In the genomic region with DNA sequence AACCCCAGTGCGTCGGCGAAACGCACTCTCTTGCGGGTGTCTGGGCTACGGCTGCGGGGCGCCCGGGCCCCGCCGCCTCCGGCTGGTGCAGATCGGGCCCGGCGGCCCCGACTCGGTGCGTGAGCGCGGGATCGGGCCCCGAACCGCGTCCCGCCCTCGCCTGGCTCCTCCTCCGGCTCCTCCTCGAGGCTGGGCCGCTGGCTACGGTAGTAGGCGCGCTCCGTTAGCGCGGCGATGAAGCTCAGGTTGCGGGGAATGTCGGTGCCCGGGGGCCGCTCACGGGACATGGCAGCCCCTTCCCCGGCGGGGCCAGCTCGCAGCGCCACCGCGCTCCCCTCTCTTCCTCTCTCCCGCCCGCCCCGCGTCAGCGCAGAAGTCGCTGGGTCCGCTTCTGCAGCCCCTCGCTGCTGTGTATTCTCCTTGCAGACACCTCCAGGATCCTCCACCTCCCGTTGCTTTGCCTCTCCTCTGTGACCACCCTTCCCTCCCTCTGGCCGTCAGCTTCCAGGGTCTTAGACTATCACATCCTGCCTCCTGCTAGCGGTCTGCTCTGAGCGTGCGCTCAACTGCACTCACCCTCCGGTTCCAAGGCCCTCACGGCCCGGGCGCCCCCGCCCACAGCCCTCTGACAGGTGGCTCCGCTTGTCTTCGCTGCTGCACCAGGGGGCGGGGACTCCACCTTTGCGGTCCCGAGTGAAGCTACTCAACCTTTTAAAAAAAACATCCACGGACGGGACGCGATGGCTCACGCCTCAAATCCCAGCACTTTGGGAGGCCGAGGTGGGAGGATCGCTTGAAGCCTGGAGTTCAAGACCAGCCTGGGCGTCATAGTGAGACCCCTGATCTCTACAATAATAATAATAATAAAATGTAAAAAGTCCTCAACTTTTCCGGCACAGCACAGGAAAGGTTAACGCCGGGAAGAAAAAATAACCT, we compare ENCODE assay signal across 1 cellular context.
TF ChIP-seq lines count a peak whose summit lies in the region.

A gene with protein sequence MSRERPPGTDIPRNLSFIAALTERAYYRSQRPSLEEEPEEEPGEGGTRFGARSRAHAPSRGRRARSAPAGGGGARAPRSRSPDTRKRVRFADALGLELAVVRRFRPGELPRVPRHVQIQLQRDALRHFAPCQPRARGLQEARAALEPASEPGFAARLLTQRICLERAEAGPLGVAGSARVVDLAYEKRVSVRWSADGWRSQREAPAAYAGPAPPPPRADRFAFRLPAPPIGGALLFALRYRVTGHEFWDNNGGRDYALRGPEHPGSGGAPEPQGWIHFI (minus strand): TSS at position 570 of the 936 bp plus-strand sequence. CDS start 283 bp downstream, at position 287.

TF ChIP-seq in HepG2, 621 proteins besides CTCF, POLR2A, EP300 and RAD21 (continued from another document and continues in another):
- TF ChIP-seq, protein P1, sequence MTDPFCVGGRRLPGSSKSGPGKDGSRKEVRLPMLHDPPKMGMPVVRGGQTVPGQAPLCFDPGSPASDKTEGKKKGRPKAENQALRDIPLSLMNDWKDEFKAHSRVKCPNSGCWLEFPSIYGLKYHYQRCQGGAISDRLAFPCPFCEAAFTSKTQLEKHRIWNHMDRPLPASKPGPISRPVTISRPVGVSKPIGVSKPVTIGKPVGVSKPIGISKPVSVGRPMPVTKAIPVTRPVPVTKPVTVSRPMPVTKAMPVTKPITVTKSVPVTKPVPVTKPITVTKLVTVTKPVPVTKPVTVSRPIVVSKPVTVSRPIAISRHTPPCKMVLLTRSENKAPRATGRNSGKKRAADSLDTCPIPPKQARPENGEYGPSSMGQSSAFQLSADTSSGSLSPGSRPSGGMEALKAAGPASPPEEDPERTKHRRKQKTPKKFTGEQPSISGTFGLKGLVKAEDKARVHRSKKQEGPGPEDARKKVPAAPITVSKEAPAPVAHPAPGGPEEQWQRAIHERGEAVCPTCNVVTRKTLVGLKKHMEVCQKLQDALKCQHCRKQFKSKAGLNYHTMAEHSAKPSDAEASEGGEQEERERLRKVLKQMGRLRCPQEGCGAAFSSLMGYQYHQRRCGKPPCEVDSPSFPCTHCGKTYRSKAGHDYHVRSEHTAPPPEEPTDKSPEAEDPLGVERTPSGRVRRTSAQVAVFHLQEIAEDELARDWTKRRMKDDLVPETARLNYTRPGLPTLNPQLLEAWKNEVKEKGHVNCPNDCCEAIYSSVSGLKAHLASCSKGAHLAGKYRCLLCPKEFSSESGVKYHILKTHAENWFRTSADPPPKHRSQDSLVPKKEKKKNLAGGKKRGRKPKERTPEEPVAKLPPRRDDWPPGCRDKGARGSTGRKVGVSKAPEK (CRISPR knock-in tag; IDR thresholded peaks at IDR 0.05; ENCODE audit: borderline replicate concordance): peak; percentile 95; the same call in 1 of the 2 replicates
- TF ChIP-seq, protein P2, sequence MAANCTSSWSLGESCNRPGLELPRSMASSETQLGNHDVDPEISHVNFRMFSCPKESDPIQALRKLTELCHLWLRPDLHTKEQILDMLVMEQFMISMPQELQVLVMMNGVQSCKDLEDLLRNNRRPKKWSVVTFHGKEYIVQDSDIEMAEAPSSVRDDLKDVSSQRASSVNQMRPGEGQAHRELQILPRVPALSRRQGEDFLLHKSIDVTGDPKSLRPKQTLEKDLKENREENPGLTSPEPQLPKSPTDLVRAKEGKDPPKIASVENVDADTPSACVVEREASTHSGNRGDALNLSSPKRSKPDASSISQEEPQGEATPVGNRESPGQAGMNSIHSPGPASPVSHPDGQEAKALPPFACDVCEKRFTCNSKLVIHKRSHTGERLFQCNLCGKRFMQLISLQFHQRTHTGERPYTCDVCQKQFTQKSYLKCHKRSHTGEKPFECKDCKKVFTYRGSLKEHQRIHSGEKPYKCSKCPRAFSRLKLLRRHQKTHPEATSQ (CRISPR knock-in tag; IDR thresholded peaks at IDR 0.05; ENCODE audit: borderline replicate concordance): 0 out of 2 replicates have a peak, but pooled peaks have one; percentile 24
- TF ChIP-seq NR2C2 (CRISPR knock-in tag; IDR thresholded peaks at IDR 0.05; ENCODE audit: borderline replicate concordance): 0 out of 2 replicates have a peak, but pooled peaks have one; percentile 27
- peak; percentile 67 for TF ChIP-seq ZNF550 (CRISPR knock-in tag; IDR thresholded peaks at IDR 0.05; ENCODE audit: borderline replicate concordance)
- TF ChIP-seq ZNF558 (CRISPR knock-in tag; IDR thresholded peaks at IDR 0.05; ENCODE audit: borderline replicate concordance): no peak
- TF ChIP-seq ZNF841 (CRISPR knock-in tag; IDR thresholded peaks at IDR 0.05; ENCODE audit: borderline replicate concordance): no peak
- no peak for TF ChIP-seq ZNF562 (CRISPR knock-in tag; IDR thresholded peaks at IDR 0.05; ENCODE audit: borderline replicate concordance)
- TF ChIP-seq, protein P3, sequence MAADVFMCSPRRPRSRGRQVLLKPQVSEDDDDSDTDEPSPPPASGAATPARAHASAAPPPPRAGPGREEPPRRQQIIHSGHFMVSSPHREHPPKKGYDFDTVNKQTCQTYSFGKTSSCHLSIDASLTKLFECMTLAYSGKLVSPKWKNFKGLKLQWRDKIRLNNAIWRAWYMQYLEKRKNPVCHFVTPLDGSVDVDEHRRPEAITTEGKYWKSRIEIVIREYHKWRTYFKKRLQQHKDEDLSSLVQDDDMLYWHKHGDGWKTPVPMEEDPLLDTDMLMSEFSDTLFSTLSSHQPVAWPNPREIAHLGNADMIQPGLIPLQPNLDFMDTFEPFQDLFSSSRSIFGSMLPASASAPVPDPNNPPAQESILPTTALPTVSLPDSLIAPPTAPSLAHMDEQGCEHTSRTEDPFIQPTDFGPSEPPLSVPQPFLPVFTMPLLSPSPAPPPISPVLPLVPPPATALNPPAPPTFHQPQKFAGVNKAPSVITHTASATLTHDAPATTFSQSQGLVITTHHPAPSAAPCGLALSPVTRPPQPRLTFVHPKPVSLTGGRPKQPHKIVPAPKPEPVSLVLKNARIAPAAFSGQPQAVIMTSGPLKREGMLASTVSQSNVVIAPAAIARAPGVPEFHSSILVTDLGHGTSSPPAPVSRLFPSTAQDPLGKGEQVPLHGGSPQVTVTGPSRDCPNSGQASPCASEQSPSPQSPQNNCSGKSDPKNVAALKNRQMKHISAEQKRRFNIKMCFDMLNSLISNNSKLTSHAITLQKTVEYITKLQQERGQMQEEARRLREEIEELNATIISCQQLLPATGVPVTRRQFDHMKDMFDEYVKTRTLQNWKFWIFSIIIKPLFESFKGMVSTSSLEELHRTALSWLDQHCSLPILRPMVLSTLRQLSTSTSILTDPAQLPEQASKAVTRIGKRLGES (CRISPR knock-in tag; IDR thresholded peaks at IDR 0.05; ENCODE audit: borderline replicate concordance): no peak
- no peak for TF ChIP-seq NFKBIZ (CRISPR knock-in tag; IDR thresholded peaks at IDR 0.05)
- TF ChIP-seq ATF1 (CRISPR knock-in tag; IDR thresholded peaks at IDR 0.05): no peak
- TF ChIP-seq ZNF644 (CRISPR knock-in tag; IDR thresholded peaks at IDR 0.05; ENCODE audit: low read depth): no peak
- no peak for TF ChIP-seq SRSF4 (IDR thresholded peaks at IDR 0.05; ENCODE audit: low read depth, low read length, poor library complexity, severe bottlenecking)
- TF ChIP-seq, protein P4, sequence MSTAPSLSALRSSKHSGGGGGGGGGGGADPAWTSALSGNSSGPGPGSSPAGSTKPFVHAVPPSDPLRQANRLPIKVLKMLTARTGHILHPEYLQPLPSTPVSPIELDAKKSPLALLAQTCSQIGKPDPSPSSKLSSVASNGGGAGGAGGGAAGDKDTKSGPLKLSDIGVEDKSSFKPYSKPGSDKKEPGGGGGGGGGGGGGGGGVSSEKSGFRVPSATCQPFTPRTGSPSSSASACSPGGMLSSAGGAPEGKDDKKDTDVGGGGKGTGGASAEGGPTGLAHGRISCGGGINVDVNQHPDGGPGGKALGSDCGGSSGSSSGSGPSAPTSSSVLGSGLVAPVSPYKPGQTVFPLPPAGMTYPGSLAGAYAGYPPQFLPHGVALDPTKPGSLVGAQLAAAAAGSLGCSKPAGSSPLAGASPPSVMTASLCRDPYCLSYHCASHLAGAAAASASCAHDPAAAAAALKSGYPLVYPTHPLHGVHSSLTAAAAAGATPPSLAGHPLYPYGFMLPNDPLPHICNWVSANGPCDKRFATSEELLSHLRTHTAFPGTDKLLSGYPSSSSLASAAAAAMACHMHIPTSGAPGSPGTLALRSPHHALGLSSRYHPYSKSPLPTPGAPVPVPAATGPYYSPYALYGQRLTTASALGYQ (CRISPR knock-in tag; IDR thresholded peaks at IDR 0.05): no peak
- no peak for TF ChIP-seq AGO1 (IDR thresholded peaks at IDR 0.05; ENCODE audit: low read depth, low read length, poor library complexity, severe bottlenecking)
- TF ChIP-seq POLR2AphosphoS5 (IDR thresholded peaks at IDR 0.05; ENCODE audit: low read depth, low read length): peak; percentile 97
- TF ChIP-seq ZNF136 (CRISPR knock-in tag; IDR thresholded peaks at IDR 0.05; ENCODE audit: low read depth): peak; percentile 28; the same call in 1 of the 2 replicates
- no peak for TF ChIP-seq HDAC1 (CRISPR knock-in tag; IDR thresholded peaks at IDR 0.05)
- TF ChIP-seq ZBTB20 (CRISPR knock-in tag; IDR thresholded peaks at IDR 0.05; ENCODE audit: borderline replicate concordance, low read depth): peak; percentile 86
- peak; percentile 83; the same call in 1 of the 2 replicates for TF ChIP-seq ZNF317 (CRISPR knock-in tag; IDR thresholded peaks at IDR 0.05)
- no peak for TF ChIP-seq ZNF460 (CRISPR knock-in tag; IDR thresholded peaks at IDR 0.05; ENCODE audit: borderline replicate concordance)
- TF ChIP-seq NFYC (CRISPR knock-in tag; IDR thresholded peaks at IDR 0.05): peak; percentile 40; the same call in 1 of the 2 replicates
- TF ChIP-seq ZSCAN12 (CRISPR knock-in tag; IDR thresholded peaks at IDR 0.05): peak; percentile 84; the same call in 1 of the 2 replicates
- peak; percentile 44 for TF ChIP-seq ZNF629 (CRISPR knock-in tag; conservative IDR thresholded peaks at IDR 0.05)
- TF ChIP-seq RNF2 (conservative IDR thresholded peaks at IDR 0.05; ENCODE audit: low read depth): peak; percentile 10; the same call in 1 of the 2 replicates
- peak; percentile 8; the same call in 1 of the 2 replicates for TF ChIP-seq TOE1 (CRISPR knock-in tag; IDR thresholded peaks at IDR 0.05)
- TF ChIP-seq ZNF383 (CRISPR knock-in tag; IDR thresholded peaks at IDR 0.05; ENCODE audit: borderline replicate concordance): 0 out of 2 replicates have a peak, but pooled peaks have one; percentile 71
- TF ChIP-seq CCAR2 (optimal IDR thresholded peaks at IDR 0.05; ENCODE audit: low read depth, low read length): no peak
- TF ChIP-seq ZNF33B (CRISPR knock-in tag; IDR thresholded peaks at IDR 0.05): peak; percentile 80; the same call in 1 of the 2 replicates
- TF ChIP-seq FOSL2 (CRISPR knock-in tag; IDR thresholded peaks at IDR 0.05): peak; percentile 52; the same call in 1 of the 2 replicates
- TF ChIP-seq, protein P5, sequence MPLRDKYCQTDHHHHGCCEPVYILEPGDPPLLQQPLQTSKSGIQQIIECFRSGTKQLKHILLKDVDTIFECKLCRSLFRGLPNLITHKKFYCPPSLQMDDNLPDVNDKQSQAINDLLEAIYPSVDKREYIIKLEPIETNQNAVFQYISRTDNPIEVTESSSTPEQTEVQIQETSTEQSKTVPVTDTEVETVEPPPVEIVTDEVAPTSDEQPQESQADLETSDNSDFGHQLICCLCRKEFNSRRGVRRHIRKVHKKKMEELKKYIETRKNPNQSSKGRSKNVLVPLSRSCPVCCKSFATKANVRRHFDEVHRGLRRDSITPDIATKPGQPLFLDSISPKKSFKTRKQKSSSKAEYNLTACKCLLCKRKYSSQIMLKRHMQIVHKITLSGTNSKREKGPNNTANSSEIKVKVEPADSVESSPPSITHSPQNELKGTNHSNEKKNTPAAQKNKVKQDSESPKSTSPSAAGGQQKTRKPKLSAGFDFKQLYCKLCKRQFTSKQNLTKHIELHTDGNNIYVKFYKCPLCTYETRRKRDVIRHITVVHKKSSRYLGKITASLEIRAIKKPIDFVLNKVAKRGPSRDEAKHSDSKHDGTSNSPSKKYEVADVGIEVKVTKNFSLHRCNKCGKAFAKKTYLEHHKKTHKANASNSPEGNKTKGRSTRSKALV (CRISPR knock-in tag; IDR thresholded peaks at IDR 0.05): peak; percentile 45
- TF ChIP-seq RELA (CRISPR knock-in tag; IDR thresholded peaks at IDR 0.05): 0 out of 2 replicates have a peak, but pooled peaks have one; percentile 79
- peak; percentile 74; the same call in 1 of the 2 replicates for TF ChIP-seq ZNF792 (CRISPR knock-in tag; IDR thresholded peaks at IDR 0.05)
- TF ChIP-seq, protein P6, sequence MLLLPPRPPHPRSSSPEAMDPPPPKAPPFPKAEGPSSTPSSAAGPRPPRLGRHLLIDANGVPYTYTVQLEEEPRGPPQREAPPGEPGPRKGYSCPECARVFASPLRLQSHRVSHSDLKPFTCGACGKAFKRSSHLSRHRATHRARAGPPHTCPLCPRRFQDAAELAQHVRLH (CRISPR knock-in tag; IDR thresholded peaks at IDR 0.05; ENCODE audit: borderline replicate concordance, low read depth): peak; percentile 95
- peak; percentile 86 for TF ChIP-seq TSC22D2 (CRISPR knock-in tag; IDR thresholded peaks at IDR 0.05; ENCODE audit: borderline replicate concordance)
- TF ChIP-seq, protein P7, sequence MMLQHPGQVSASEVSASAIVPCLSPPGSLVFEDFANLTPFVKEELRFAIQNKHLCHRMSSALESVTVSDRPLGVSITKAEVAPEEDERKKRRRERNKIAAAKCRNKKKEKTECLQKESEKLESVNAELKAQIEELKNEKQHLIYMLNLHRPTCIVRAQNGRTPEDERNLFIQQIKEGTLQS (CRISPR knock-in tag; IDR thresholded peaks at IDR 0.05): peak; percentile 33; the same call in 1 of the 2 replicates
- no peak for TF ChIP-seq SYNCRIP (IDR thresholded peaks at IDR 0.05; ENCODE audit: insufficient read depth, low read depth, low read length)
- TF ChIP-seq, protein P8, sequence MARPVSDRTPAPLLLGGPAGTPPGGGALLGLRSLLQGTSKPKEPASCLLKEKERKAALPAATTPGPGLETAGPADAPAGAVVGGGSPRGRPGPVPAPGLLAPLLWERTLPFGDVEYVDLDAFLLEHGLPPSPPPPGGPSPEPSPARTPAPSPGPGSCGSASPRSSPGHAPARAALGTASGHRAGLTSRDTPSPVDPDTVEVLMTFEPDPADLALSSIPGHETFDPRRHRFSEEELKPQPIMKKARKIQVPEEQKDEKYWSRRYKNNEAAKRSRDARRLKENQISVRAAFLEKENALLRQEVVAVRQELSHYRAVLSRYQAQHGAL (CRISPR knock-in tag; IDR thresholded peaks at IDR 0.05; ENCODE audit: not compliant biosample characterization): peak; percentile 35
- TF ChIP-seq HNRNPLL (IDR thresholded peaks at IDR 0.05; ENCODE audit: low read depth, low read length, poor library complexity, severe bottlenecking): peak; percentile 91
- TF ChIP-seq, protein P9, sequence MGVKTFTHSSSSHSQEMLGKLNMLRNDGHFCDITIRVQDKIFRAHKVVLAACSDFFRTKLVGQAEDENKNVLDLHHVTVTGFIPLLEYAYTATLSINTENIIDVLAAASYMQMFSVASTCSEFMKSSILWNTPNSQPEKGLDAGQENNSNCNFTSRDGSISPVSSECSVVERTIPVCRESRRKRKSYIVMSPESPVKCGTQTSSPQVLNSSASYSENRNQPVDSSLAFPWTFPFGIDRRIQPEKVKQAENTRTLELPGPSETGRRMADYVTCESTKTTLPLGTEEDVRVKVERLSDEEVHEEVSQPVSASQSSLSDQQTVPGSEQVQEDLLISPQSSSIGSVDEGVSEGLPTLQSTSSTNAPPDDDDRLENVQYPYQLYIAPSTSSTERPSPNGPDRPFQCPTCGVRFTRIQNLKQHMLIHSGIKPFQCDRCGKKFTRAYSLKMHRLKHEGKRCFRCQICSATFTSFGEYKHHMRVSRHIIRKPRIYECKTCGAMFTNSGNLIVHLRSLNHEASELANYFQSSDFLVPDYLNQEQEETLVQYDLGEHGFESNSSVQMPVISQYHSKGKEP (CRISPR knock-in tag; IDR thresholded peaks at IDR 0.05): no peak
- TF ChIP-seq GABPB1 (CRISPR knock-in tag; IDR thresholded peaks at IDR 0.05): peak; percentile 58
- 0 out of 2 replicates have a peak, but pooled peaks have one; percentile 91 for TF ChIP-seq ZBTB8A (CRISPR knock-in tag; IDR thresholded peaks at IDR 0.05; ENCODE audit: borderline replicate concordance, low read depth)
- no peak for TF ChIP-seq FOXC1 (CRISPR knock-in tag; IDR thresholded peaks at IDR 0.05; ENCODE audit: borderline replicate concordance)
- peak; percentile 29; the same call in 1 of the 2 replicates for TF ChIP-seq ZFAT (CRISPR knock-in tag; conservative IDR thresholded peaks at IDR 0.05)
- TF ChIP-seq ZNF543 (CRISPR knock-in tag; IDR thresholded peaks at IDR 0.05): peak; percentile 83
